Comparison of ENCODE assay signal across 11 cellular contexts in the genomic region with DNA sequence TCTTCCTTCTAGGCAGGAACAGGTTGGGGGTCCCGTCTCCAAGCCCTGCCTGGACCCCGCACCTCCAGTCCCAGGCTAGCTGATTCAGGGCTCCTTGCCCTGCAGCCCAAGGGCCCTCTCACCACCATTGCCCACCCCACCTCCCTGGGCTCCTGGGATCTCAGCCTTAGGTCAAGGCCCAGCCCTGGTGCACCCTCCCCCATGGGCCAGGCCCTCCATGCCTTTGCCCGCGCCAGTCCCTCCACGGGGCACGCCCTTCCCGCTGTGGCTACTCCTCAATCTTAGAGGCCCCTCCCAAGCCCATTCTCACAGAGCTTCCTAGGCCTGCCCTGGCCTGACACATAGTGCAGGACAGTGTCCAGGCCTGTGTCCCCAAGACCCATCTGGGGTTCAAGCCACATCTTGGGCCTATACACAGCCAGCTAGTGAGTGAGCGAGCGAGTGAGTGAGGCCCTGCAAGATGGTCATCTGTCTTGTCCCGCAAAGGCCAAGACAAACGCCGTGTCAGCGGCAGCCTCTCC. TPM values are rescaled to one million over a fixed set of nuclear protein-coding genes. Genes with fewer than 3 reads are reported as not detected.
DNase-seq lines count a peak whose midpoint lies in the region; ATAC-seq, FAIRE-seq and TF ChIP-seq lines count a peak whose summit lies in the region.
"Had no signal": no experiment of that assay in that cellular context is flagged by ENCODE, and none has a peak within 500 bp of the region (broad histone marks: within the 10 kb centered on the region; RNA-seq: fewer than 3 reads in every experiment).

No MANE protein-coding gene starts in this region.

- peak overlapping the region; percentile 77 for H3K18ac ChIP-seq in neuronal stem cell (ENCODE audit: low read length)

- peak overlapping the region; percentile 100 for H3K23ac ChIP-seq in neuronal stem cell (ENCODE audit: low read depth, low read length, poor library complexity)

- H4K91ac ChIP-seq in neuronal stem cell (ENCODE audit: low read depth, low read length, poor library complexity) = no peak overlapping the region

- H3K4me1 ChIP-seq in CD8-positive, alpha-beta T cell (ENCODE audit: insufficient read depth, low read length) = peaks cover 10% of the 10 kb centered on the region
- H3K4me1 ChIP-seq in NT2/D1 (ENCODE audit: insufficient read depth, insufficient read length) (peaks cover 6% of the 10 kb centered on the region), neuronal stem cell (ENCODE audit: control insufficient read depth in 2 of 2, insufficient read depth in 1 of 2, low read depth in 1 of 2, low read length in 2 of 2) (peaks cover 3 to 7% of the 10 kb centered on the region in 2 donors)

- peak overlapping the region; percentile 64 for H2BK12ac ChIP-seq in neuronal stem cell (ENCODE audit: low read length)

- no peak for ATAC-seq in CD8-positive, alpha-beta T cell
- ATAC-seq in effector memory CD8-positive, alpha-beta T cell (replicated peaks) = no peak
- ATAC-seq in GM19397 (IDR thresholded peaks at IDR 0.05; ENCODE audit: unreplicated experiment) = no peak

- H4K8ac ChIP-seq in neuronal stem cell (ENCODE audit: low read depth, low read length) = no peak overlapping the region

- no peaks in the 10 kb centered on the region for H3K27me3 ChIP-seq in CD8-positive, alpha-beta T cell (ENCODE audit: insufficient read depth, low read length)
- H3K27me3 ChIP-seq in NT2/D1 (ENCODE audit: insufficient read depth, insufficient read length) (peaks cover 23% of the 10 kb centered on the region), neuronal stem cell (ENCODE audit: control insufficient read depth in 3 of 3, insufficient read depth in 3 of 3, low read depth in 1 of 3, low read length in 3 of 3) (peaks cover 17 to 76% (median 41%) of the 10 kb centered on the region in 3 experiments)

- TF ChIP-seq POLR2A in GM12892 (IDR thresholded peaks at IDR 0.05; ENCODE audit: low read depth, low read length) = no peak

- H3K27ac Mint-ChIP-seq in CD8-positive, alpha-beta T cell = no peak overlapping the region
- H3K27ac Mint-ChIP-seq in effector memory CD8-positive, alpha-beta T cell = no peak overlapping the region

- H3K9me3 ChIP-seq in CD8-positive, alpha-beta T cell (ENCODE audit: low read length) = no peaks in the 10 kb centered on the region
- no peaks in the 10 kb centered on the region; the same call in 1 of the 2 replicates for H3K9me3 ChIP-seq in NT2/D1 (ENCODE audit: insufficient read depth, low read length)
- H3K9me3 ChIP-seq in neuronal stem cell (replicated peaks in 1 of 2; ENCODE audit: control insufficient read depth in 2 of 2, insufficient read depth in 1 of 2, low read depth in 1 of 2, low read length in 2 of 2) = peaks cover 3 to 7% of the 10 kb centered on the region in 2 donors

- CTCF ChIA-PET in CD8-positive, alpha-beta T cell (lab: Charles Lee) = interaction anchor here (0.6 to 6.4 kb wide), 54 partner anchors 9 to 802 kb away, joined by 3 to 224 read pairs (median 4); a partner anchor contains a TSS

- no peak overlapping the region for H3K14ac ChIP-seq in neuronal stem cell (ENCODE audit: low read length)

- POLR2A ChIA-PET in CD8-positive, alpha-beta T cell (lab: Charles Lee) = interaction anchor here (1.1 kb wide), 1 partner anchor 180 kb away, joined by 13 read pairs; no protein-coding TSS in a partner anchor

- peaks cover 3% of the 10 kb centered on the region for H3K27me3 Mint-ChIP-seq in CD8-positive, alpha-beta T cell (ENCODE audit: low read depth)
- peaks cover 10 to 45% of the 10 kb centered on the region in 2 donors for H3K27me3 Mint-ChIP-seq in effector memory CD8-positive, alpha-beta T cell

- peak overlapping the region; percentile 87 for H2AFZ ChIP-seq in neuronal stem cell (ENCODE audit: low read length)

- no peak overlapping the region for H3K4ac ChIP-seq in neuronal stem cell (ENCODE audit: low read length)

- no peak for DNase-seq in CD8-positive, alpha-beta T cell
- no peak for DNase-seq in NT2/D1 (ENCODE audit: low read depth, low spot score)
- no peak for DNase-seq in effector memory CD8-positive, alpha-beta T cell
- DNase-seq in neuronal stem cell (ENCODE audit: low spot score) = no peak
- no peak for DNase-seq in activated gamma-delta T cell treated with Interleukin-2 at 50 U/mL for 16 hours
- DNase-seq in GM12892 (ENCODE audit: insufficient read length) = no peak
- no peak for DNase-seq in DMS114 treated with DMSO at 0.1 percent for 48 hours (lab: John Stamatoyannopoulos, UW; ENCODE audit: unreplicated experiment)

- intact Hi-C loops in CD8-positive, alpha-beta T cell (cut with DNase I, micrococcal nuclease) = loop anchor here (1.0 to 5.0 kb wide), 6 partner anchors 26 to 283 kb away; no protein-coding TSS in a partner anchor

- no peak for TF ChIP-seq CTCF in CD8-positive, alpha-beta T cell (IDR thresholded peaks at IDR 0.05)

- no CpG with 5 or more reads among the region's 13 CpGs for WGBS in neuronal stem cell (ENCODE audit: extremely low coverage in 2 of 2, insufficient read length in 2 of 2, insufficient replicate concordance in 1 of 2), 2 donors

- H3K4me1 Mint-ChIP-seq in CD8-positive, alpha-beta T cell (ENCODE audit: low read depth) = peaks cover 2% of the 10 kb centered on the region
- peaks cover 0 to 2% of the 10 kb centered on the region in 2 donors for H3K4me1 Mint-ChIP-seq in effector memory CD8-positive, alpha-beta T cell (ENCODE audit: low read depth in 2 of 2)

- FAIRE-seq in GM12892 (lab: Jason Lieb, UNC) = no peak
- FAIRE-seq: frontal cortex had no signal

- no peak overlapping the region for H3K27ac ChIP-seq in CD8-positive, alpha-beta T cell (ENCODE audit: low read depth, low read length)
- H3K27ac ChIP-seq in neuronal stem cell (replicated peaks; ENCODE audit: low read length) = no peak overlapping the region
- H3K27ac ChIP-seq: WERI-Rb-1 had no signal

- peak overlapping the region; percentile 82 for H3K4me3 Mint-ChIP-seq in CD8-positive, alpha-beta T cell
- peak overlapping the region; percentile 72 for H3K4me3 Mint-ChIP-seq in effector memory CD8-positive, alpha-beta T cell

- H3K79me1 ChIP-seq in neuronal stem cell (ENCODE audit: low read depth, low read length) = no peaks in the 10 kb centered on the region

- H2BK120ac ChIP-seq in neuronal stem cell (ENCODE audit: low read depth, low read length) = no peak overlapping the region

- peak overlapping the region; percentile 69 for H2BK15ac ChIP-seq in neuronal stem cell (ENCODE audit: low read length)

- peak overlapping the region; percentile 33 for H2BK5ac ChIP-seq in neuronal stem cell (ENCODE audit: low read length)

- H3K36me3 Mint-ChIP-seq in CD8-positive, alpha-beta T cell = no peaks in the 10 kb centered on the region
- H3K36me3 Mint-ChIP-seq in effector memory CD8-positive, alpha-beta T cell (ENCODE audit: insufficient read depth) = no peaks in the 10 kb centered on the region

- peak overlapping the region; percentile 82 for H2AK5ac ChIP-seq in neuronal stem cell (ENCODE audit: low read depth, low read length)

- H3K9ac ChIP-seq in NT2/D1 (ENCODE audit: insufficient read length, low read depth) (peak overlapping the region; percentile 79), neuronal stem cell (ENCODE audit: low read depth, low read length, poor library complexity) (peak overlapping the region; percentile 26)

- no peaks in the 10 kb centered on the region for H3K9me3 Mint-ChIP-seq in CD8-positive, alpha-beta T cell
- no peaks in the 10 kb centered on the region for H3K9me3 Mint-ChIP-seq in effector memory CD8-positive, alpha-beta T cell

- no peaks in the 10 kb centered on the region for H3K36me3 ChIP-seq in CD8-positive, alpha-beta T cell (ENCODE audit: insufficient read depth, low read length)
- H3K36me3 ChIP-seq in NT2/D1 (ENCODE audit: insufficient read depth, insufficient read length, low read length) = no peaks in the 10 kb centered on the region
- H3K36me3 ChIP-seq in neuronal stem cell (replicated peaks in 1 of 2; ENCODE audit: control insufficient read depth in 2 of 2, insufficient read depth in 2 of 2, low read length in 2 of 2) = no peaks in the 10 kb centered on the region
- H3K36me3 ChIP-seq: WERI-Rb-1 had no signal

- no peak overlapping the region for H3K4me3 ChIP-seq in CD8-positive, alpha-beta T cell (ENCODE audit: low read depth, low read length)
- no peak overlapping the region for H3K4me3 ChIP-seq in NT2/D1 (ENCODE audit: insufficient read length, low read depth)
- H3K4me3 ChIP-seq in neuronal stem cell (ENCODE audit: low read length in 2 of 2) = no peak overlapping the region

- H3K4me2 ChIP-seq in neuronal stem cell (ENCODE audit: insufficient read depth, low read length, poor library complexity, severe bottlenecking) = no peak overlapping the region

RNA-seq across cellular contexts. Expression of a gene that starts 6.9 kb away (rescaled TPM):
- under 1 TPM in 1 of 2 experiments, not detected in 1; 0.39 TPM for total RNA-seq in CD8-positive, alpha-beta T cell
- 2.5 TPM for polyA plus RNA-seq in neuronal stem cell (2013, experiment 1 of 2)
- polyA plus RNA-seq in neuronal stem cell (2013, experiment 2 of 2) = 2.6 TPM
- polyA plus RNA-seq in GM12892 (2012; ENCODE audit: missing spikeins) = not detected

RNA-seq across cellular contexts. Expression of a gene that starts 15.9 kb away (rescaled TPM):
- 1 to 10 TPM in 1 of 2 experiments, under 1 TPM in 1; 0.75 to 1.4 TPM for total RNA-seq in CD8-positive, alpha-beta T cell
- polyA plus RNA-seq in neuronal stem cell (2013, experiment 1 of 2) = 23.1 TPM
- 21.3 TPM for polyA plus RNA-seq in neuronal stem cell (2013, experiment 2 of 2)
- 0.89 TPM for polyA plus RNA-seq in GM12892 (2012; ENCODE audit: missing spikeins)

RNA-seq across cellular contexts. Expression of a gene that starts 30.4 kb away (rescaled TPM):
- total RNA-seq in CD8-positive, alpha-beta T cell = not detected
- polyA plus RNA-seq in neuronal stem cell (2013, experiment 1 of 2) = 0.31 TPM
- 0.26 TPM for polyA plus RNA-seq in neuronal stem cell (2013, experiment 2 of 2)
- not detected for polyA plus RNA-seq in GM12892 (2012; ENCODE audit: missing spikeins)
- total RNA-seq: frontal cortex, H4 had no signal
